ENCODE assay signal across 1 cellular context in genomic region chr6:156876302-156876701, GRCh38.
TF ChIP-seq lines count a peak whose summit lies in the region.

No MANE protein-coding gene starts in this region.

TF ChIP-seq in GM23338, 12 proteins besides CTCF, POLR2A, EP300 and RAD21 (continued from another document):
- TF ChIP-seq REST (IDR thresholded peaks at IDR 0.05; ENCODE audit: unreplicated experiment), result no peak
- TF ChIP-seq, protein P1, sequence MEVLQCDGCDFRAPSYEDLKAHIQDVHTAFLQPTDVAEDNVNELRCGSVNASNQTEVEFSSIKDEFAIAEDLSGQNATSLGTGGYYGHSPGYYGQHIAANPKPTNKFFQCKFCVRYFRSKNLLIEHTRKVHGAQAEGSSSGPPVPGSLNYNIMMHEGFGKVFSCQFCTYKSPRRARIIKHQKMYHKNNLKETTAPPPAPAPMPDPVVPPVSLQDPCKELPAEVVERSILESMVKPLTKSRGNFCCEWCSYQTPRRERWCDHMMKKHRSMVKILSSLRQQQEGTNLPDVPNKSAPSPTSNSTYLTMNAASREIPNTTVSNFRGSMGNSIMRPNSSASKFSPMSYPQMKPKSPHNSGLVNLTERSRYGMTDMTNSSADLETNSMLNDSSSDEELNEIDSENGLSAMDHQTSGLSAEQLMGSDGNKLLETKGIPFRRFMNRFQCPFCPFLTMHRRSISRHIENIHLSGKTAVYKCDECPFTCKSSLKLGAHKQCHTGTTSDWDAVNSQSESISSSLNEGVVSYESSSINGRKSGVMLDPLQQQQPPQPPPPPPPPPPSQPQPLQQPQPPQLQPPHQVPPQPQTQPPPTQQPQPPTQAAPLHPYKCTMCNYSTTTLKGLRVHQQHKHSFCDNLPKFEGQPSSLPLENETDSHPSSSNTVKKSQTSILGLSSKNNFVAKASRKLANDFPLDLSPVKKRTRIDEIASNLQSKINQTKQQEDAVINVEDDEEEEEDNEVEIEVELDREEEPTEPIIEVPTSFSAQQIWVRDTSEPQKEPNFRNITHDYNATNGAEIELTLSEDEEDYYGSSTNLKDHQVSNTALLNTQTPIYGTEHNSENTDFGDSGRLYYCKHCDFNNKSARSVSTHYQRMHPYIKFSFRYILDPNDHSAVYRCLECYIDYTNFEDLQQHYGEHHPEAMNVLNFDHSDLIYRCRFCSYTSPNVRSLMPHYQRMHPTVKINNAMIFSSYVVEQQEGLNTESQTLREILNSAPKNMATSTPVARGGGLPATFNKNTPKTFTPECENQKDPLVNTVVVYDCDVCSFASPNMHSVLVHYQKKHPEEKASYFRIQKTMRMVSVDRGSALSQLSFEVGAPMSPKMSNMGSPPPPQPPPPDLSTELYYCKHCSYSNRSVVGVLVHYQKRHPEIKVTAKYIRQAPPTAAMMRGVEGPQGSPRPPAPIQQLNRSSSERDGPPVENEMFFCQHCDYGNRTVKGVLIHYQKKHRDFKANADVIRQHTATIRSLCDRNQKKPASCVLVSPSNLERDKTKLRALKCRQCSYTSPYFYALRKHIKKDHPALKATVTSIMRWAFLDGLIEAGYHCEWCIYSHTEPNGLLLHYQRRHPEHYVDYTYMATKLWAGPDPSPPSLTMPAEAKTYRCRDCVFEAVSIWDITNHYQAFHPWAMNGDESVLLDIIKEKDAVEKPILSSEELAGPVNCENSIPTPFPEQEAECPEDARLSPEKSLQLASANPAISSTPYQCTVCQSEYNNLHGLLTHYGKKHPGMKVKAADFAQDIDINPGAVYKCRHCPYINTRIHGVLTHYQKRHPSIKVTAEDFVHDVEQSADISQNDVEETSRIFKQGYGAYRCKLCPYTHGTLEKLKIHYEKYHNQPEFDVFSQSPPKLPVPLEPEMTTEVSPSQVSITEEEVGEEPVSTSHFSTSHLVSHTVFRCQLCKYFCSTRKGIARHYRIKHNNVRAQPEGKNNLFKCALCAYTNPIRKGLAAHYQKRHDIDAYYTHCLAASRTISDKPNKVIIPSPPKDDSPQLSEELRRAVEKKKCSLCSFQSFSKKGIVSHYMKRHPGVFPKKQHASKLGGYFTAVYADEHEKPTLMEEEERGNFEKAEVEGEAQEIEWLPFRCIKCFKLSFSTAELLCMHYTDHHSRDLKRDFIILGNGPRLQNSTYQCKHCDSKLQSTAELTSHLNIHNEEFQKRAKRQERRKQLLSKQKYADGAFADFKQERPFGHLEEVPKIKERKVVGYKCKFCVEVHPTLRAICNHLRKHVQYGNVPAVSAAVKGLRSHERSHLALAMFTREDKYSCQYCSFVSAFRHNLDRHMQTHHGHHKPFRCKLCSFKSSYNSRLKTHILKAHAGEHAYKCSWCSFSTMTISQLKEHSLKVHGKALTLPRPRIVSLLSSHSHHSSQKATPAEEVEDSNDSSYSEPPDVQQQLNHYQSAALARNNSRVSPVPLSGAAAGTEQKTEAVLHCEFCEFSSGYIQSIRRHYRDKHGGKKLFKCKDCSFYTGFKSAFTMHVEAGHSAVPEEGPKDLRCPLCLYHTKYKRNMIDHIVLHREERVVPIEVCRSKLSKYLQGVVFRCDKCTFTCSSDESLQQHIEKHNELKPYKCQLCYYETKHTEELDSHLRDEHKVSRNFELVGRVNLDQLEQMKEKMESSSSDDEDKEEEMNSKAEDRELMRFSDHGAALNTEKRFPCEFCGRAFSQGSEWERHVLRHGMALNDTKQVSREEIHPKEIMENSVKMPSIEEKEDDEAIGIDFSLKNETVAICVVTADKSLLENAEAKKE (CRISPR knock-in tag; IDR thresholded peaks at IDR 0.05), result no peak
- no peak for TF ChIP-seq POLR2AphosphoS5 (IDR thresholded peaks at IDR 0.05; ENCODE audit: low read depth)
- TF ChIP-seq ZNF114 (CRISPR knock-in tag; IDR thresholded peaks at IDR 0.05), result no peak
- no peak for TF ChIP-seq CREB1 (CRISPR knock-in tag; IDR thresholded peaks at IDR 0.05; ENCODE audit: low read depth)
- TF ChIP-seq ZNF331 (CRISPR knock-in tag; IDR thresholded peaks at IDR 0.05; ENCODE audit: low read depth), result no peak
- no peak for TF ChIP-seq EZH2 (IDR thresholded peaks at IDR 0.05; ENCODE audit: low read depth, unreplicated experiment)
- TF ChIP-seq JUNB (IDR thresholded peaks at IDR 0.05; ENCODE audit: unreplicated experiment), result no peak
- TF ChIP-seq STAT1 (IDR thresholded peaks at IDR 0.05; ENCODE audit: unreplicated experiment), result no peak
- TF ChIP-seq ETS1 (IDR thresholded peaks at IDR 0.05), result no peak
- no peak for TF ChIP-seq EZH2phosphoT487 (IDR thresholded peaks at IDR 0.05; ENCODE audit: unreplicated experiment)
